Comparison of ENCODE assay signal across 22 cellular contexts in genomic region chr7:86931439-86931838, GRCh38.
DNase-seq lines count a peak whose midpoint lies in the region; ATAC-seq, FAIRE-seq and TF ChIP-seq lines count a peak whose summit lies in the region.
"Had no signal": no experiment of that assay in that cellular context is flagged by ENCODE, and none has a peak within 500 bp of the region (broad histone marks: within the 10 kb centered on the region; RNA-seq: fewer than 3 reads in every experiment).

No MANE protein-coding gene starts in this region.

- H3K9me3 ChIP-seq in suprapubic skin: no peaks in the 10 kb centered on the region
- H3K9me3 ChIP-seq: SJSA1 had no signal

- ATAC-seq in HG02840 (IDR thresholded peaks at IDR 0.05; ENCODE audit: low FRiP score, unreplicated experiment): peak; percentile 55

- H3K27me3 ChIP-seq in suprapubic skin: no peaks in the 10 kb centered on the region

- 83% methylated on average over 2 of the region's 2 CpGs for WGBS in suprapubic skin

- no peaks in the 10 kb centered on the region for H3K27me3 Mint-ChIP-seq in activated T-cell treated with anti-CD3 and anti-CD28 coated beads, Interleukin-2, amount 50 U/mL, for 24 hours
- H3K27me3 Mint-ChIP-seq: activated B cell treated with CpG ODN at 0.5 μM for 24 hours had no signal

- H3K27ac Mint-ChIP-seq in activated T-cell treated with anti-CD3 and anti-CD28 coated beads, Interleukin-2, amount 50 U/mL, for 24 hours: peak overlapping the region; percentile 94
- H3K27ac Mint-ChIP-seq: activated B cell treated with CpG ODN at 0.5 μM for 24 hours; CD4-positive, alpha-beta T cell; endodermal cell; mesothelial cell of epicardium; nephron; T-helper 2 cell treated with Interferon-gamma antibody and Interleukin-4, amounts not matched to agents 5 μg/mL and 100 μg/mL, for 36 hours had no signal

- no peak overlapping the region for H3K4me3 Mint-ChIP-seq in activated T-cell treated with anti-CD3 and anti-CD28 coated beads, Interleukin-2, amount 50 U/mL, for 24 hours
- H3K4me3 Mint-ChIP-seq: activated B cell treated with CpG ODN at 0.5 μM for 24 hours; CD4-positive, alpha-beta T cell; endodermal cell; mesothelial cell of epicardium; nephron; T-helper 2 cell treated with Interferon-gamma antibody and Interleukin-4, amounts not matched to agents 5 μg/mL and 100 μg/mL, for 36 hours had no signal

- DNase-seq in activated T-cell treated with anti-CD3 and anti-CD28 coated beads, Interleukin-2, amount 50 U/mL, for 24 hours: no peak
- DNase-seq in activated T-cell treated with anti-CD3 and anti-CD28 coated beads, Interleukin-2, amount 50 U/mL, for 1 hour: no peak
- DNase-seq in epithelial cell of prostate (ENCODE audit: low read depth, low spot score) (no peak), suprapubic skin (ENCODE audit: low spot score in 2 of 2) (no peak), GM12892 (ENCODE audit: insufficient read length) (no peak), NCI-H2029 (lab: John Stamatoyannopoulos, UW) (no peak), ureter (ENCODE audit: low spot score) (no peak)
- DNase-seq: ACHN; activated B cell treated with CpG ODN at 0.5 μM for 24 hours; CD4-positive, alpha-beta T cell; endodermal cell; NCI-H1436; NCI-H82; stimulated activated CD4-positive, alpha-beta T cell treated with anti-CD3 and anti-CD28 coated beads, Interleukin-2, amount 100 ng/mL, for 48 hours had no signal

- no peaks in the 10 kb centered on the region for H3K9me3 Mint-ChIP-seq in activated T-cell treated with anti-CD3 and anti-CD28 coated beads, Interleukin-2, amount 50 U/mL, for 24 hours
- H3K9me3 Mint-ChIP-seq: activated B cell treated with CpG ODN at 0.5 μM for 24 hours; CD4-positive, alpha-beta T cell; endodermal cell; mesothelial cell of epicardium; nephron; T-helper 2 cell treated with Interferon-gamma antibody and Interleukin-4, amounts not matched to agents 5 μg/mL and 100 μg/mL, for 36 hours had no signal

- H3K4me1 Mint-ChIP-seq in activated T-cell treated with anti-CD3 and anti-CD28 coated beads, Interleukin-2, amount 50 U/mL, for 24 hours (ENCODE audit: low read depth): peaks cover 35% of the 10 kb centered on the region
- H3K4me1 Mint-ChIP-seq: mesothelial cell of epicardium, nephron had no signal

- peaks cover 2% of the 10 kb centered on the region for H3K4me1 ChIP-seq in suprapubic skin

- H3K36me3 ChIP-seq in suprapubic skin: no peaks in the 10 kb centered on the region
- H3K36me3 ChIP-seq: SJSA1 had no signal

- FAIRE-seq in GM12892 (lab: Jason Lieb, UNC): no peak
- FAIRE-seq: colon, GM19239 had no signal

- TF ChIP-seq POLR2A in suprapubic skin (IDR thresholded peaks at IDR 0.05): no peak
- no peak for TF ChIP-seq POLR2A in GM12892 (IDR thresholded peaks at IDR 0.05; ENCODE audit: low read depth, low read length)

- H3K36me3 Mint-ChIP-seq in activated T-cell treated with anti-CD3 and anti-CD28 coated beads, Interleukin-2, amount 50 U/mL, for 24 hours (ENCODE audit: low read depth): no peaks in the 10 kb centered on the region

- no peak for TF ChIP-seq CTCF in suprapubic skin (IDR thresholded peaks at IDR 0.05)

- no peak for TF ChIP-seq EP300 in suprapubic skin (IDR thresholded peaks at IDR 0.05)

- no peak overlapping the region for H3K4me3 ChIP-seq in suprapubic skin
- H3K4me3 ChIP-seq: SJSA1, skin epidermis had no signal

- H3K27ac ChIP-seq in epithelial cell of prostate: peak overlapping the region; percentile 62
- peak overlapping the region; percentile 1 for H3K27ac ChIP-seq in suprapubic skin
- H3K27ac ChIP-seq: SJSA1 had no signal
